ENCODE assay signal across 1 cellular context in the genomic region with DNA sequence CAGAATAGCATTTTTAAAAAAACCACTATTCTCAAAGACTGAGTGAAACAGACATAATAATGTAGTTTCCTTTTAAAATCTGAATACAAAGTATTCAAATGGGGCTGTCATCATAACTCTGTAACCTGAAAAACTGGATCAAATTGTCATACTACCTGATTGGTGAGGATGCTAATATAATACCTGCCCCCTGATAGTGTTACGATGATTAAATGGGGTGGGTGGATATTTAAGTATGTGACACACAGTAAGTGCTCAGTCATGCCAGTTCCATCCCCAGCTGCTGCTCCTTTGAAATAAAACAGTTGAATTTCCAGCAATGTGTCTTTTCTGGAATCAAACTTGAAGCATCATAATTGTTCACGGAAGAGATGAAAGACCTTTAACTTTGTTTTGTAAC.
TF ChIP-seq lines count a peak whose summit lies in the region.

No MANE protein-coding gene starts in this region.

TF ChIP-seq in WTC11, 78 proteins besides CTCF, POLR2A, EP300 and RAD21 (continued from another document):
- TF ChIP-seq, protein P1, sequence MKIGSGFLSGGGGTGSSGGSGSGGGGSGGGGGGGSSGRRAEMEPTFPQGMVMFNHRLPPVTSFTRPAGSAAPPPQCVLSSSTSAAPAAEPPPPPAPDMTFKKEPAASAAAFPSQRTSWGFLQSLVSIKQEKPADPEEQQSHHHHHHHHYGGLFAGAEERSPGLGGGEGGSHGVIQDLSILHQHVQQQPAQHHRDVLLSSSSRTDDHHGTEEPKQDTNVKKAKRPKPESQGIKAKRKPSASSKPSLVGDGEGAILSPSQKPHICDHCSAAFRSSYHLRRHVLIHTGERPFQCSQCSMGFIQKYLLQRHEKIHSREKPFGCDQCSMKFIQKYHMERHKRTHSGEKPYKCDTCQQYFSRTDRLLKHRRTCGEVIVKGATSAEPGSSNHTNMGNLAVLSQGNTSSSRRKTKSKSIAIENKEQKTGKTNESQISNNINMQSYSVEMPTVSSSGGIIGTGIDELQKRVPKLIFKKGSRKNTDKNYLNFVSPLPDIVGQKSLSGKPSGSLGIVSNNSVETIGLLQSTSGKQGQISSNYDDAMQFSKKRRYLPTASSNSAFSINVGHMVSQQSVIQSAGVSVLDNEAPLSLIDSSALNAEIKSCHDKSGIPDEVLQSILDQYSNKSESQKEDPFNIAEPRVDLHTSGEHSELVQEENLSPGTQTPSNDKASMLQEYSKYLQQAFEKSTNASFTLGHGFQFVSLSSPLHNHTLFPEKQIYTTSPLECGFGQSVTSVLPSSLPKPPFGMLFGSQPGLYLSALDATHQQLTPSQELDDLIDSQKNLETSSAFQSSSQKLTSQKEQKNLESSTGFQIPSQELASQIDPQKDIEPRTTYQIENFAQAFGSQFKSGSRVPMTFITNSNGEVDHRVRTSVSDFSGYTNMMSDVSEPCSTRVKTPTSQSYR (CRISPR knock-in tag; IDR thresholded peaks at IDR 0.05): no peak
- TF ChIP-seq ZNF232 (CRISPR knock-in tag; IDR thresholded peaks at IDR 0.05): no peak
